ENCODE assay signal across 1 cellular context in genomic region chr9:136002886-136003285, GRCh38.
TF ChIP-seq lines count a peak whose summit lies in the region.

No MANE protein-coding gene starts in this region.

TF ChIP-seq in K562, 482 proteins besides CTCF, POLR2A, EP300 and RAD21 (continued from another document):
- TF ChIP-seq TFAP4 (CRISPR knock-in tag; IDR thresholded peaks at IDR 0.05; ENCODE audit: borderline replicate concordance) (0 out of 2 replicates have a peak, but pooled peaks have one; percentile 13), IFI16 (CRISPR knock-in tag; IDR thresholded peaks at IDR 0.05) (no peak), ZNF75A (CRISPR knock-in tag; IDR thresholded peaks at IDR 0.05) (no peak), RCOR1 (IDR thresholded peaks at IDR 0.05; ENCODE audit: borderline replicate concordance in 1 of 2, low read depth in 2 of 2, low read length in 2 of 2) (no peak)
- TF ChIP-seq, protein P1, sequence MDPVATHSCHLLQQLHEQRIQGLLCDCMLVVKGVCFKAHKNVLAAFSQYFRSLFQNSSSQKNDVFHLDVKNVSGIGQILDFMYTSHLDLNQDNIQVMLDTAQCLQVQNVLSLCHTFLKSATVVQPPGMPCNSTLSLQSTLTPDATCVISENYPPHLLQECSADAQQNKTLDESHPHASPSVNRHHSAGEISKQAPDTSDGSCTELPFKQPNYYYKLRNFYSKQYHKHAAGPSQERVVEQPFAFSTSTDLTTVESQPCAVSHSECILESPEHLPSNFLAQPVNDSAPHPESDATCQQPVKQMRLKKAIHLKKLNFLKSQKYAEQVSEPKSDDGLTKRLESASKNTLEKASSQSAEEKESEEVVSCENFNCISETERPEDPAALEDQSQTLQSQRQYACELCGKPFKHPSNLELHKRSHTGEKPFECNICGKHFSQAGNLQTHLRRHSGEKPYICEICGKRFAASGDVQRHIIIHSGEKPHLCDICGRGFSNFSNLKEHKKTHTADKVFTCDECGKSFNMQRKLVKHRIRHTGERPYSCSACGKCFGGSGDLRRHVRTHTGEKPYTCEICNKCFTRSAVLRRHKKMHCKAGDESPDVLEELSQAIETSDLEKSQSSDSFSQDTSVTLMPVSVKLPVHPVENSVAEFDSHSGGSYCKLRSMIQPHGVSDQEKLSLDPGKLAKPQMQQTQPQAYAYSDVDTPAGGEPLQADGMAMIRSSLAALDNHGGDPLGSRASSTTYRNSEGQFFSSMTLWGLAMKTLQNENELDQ (CRISPR knock-in tag; IDR thresholded peaks at IDR 0.05; ENCODE audit: borderline replicate concordance), result no peak
